In genomic region chr14:94051779-94052178, GRCh38 we compare ENCODE assay signal across 18 cellular contexts. TPM values are rescaled to one million over a fixed set of nuclear protein-coding genes. Genes with fewer than 3 reads are reported as not detected.
DNase-seq lines count a peak whose midpoint lies in the region; ATAC-seq and TF ChIP-seq lines count a peak whose summit lies in the region.
"Had no signal": no experiment of that assay in that cellular context is flagged by ENCODE, and none has a peak within 500 bp of the region (broad histone marks: within the 10 kb centered on the region; RNA-seq: fewer than 3 reads in every experiment).

No MANE protein-coding gene starts in this region.

- no peak overlapping the region for H3K4me3 ChIP-seq in esophagus muscularis mucosa
- H3K4me3 ChIP-seq in spleen, result no peak overlapping the region
- H3K4me3 ChIP-seq: tibial artery had no signal

- H3K27me3 ChIP-seq in esophagus muscularis mucosa (no peaks in the 10 kb centered on the region), spleen (replicated peaks in 1 of 7) (no peaks in the 10 kb centered on the region)
- H3K27me3 ChIP-seq: tibial artery had no signal

- no peaks in the 10 kb centered on the region for H3K9me3 Mint-ChIP-seq in activated T-cell treated with anti-CD3 and anti-CD28 coated beads, Interleukin-2, amount 50 U/mL, for 72 hours
- no peaks in the 10 kb centered on the region for H3K9me3 Mint-ChIP-seq in activated T-cell treated with anti-CD3 and anti-CD28 coated beads, Interleukin-2, amount 50 U/mL, for 4 hours
- H3K9me3 Mint-ChIP-seq in WTC11, result no peaks in the 10 kb centered on the region

- H3K27ac Mint-ChIP-seq in activated T-cell treated with anti-CD3 and anti-CD28 coated beads, Interleukin-2, amount 50 U/mL, for 72 hours, result peak overlapping the region; percentile 73
- peak overlapping the region; percentile 17 for H3K27ac Mint-ChIP-seq in WTC11

- intact Hi-C loops in esophagus muscularis mucosa (cut with DNase I), result loop anchor here (2.0 to 5.0 kb wide), 2 partner anchors 23 to 86 kb away; no protein-coding TSS in a partner anchor
- intact Hi-C loops in spleen (cut with DNase I; ENCODE audit: low total_unique reads), result no loop called here

- peaks cover 70 to 100% (median 97%) of the 10 kb centered on the region in 4 donors for H3K36me3 ChIP-seq in esophagus muscularis mucosa
- H3K36me3 ChIP-seq in spleen, result peaks cover 6 to 100% (median 99%) of the 10 kb centered on the region in 6 donors

- no peaks in the 10 kb centered on the region for H3K27me3 Mint-ChIP-seq in activated T-cell treated with anti-CD3 and anti-CD28 coated beads, Interleukin-2, amount 50 U/mL, for 72 hours (ENCODE audit: low read depth)
- no peaks in the 10 kb centered on the region for H3K27me3 Mint-ChIP-seq in activated T-cell treated with anti-CD3 and anti-CD28 coated beads, Interleukin-2, amount 50 U/mL, for 4 hours (ENCODE audit: low read depth)
- no peaks in the 10 kb centered on the region for H3K27me3 Mint-ChIP-seq in WTC11 (ENCODE audit: low read depth)

- H3K27ac ChIP-seq in esophagus muscularis mucosa (replicated peaks in 1 of 4) (peak overlapping the region; percentile 4 to 46 (median 14)), spleen (peak overlapping the region in 1 of 8 donors; percentile 1)
- H3K27ac ChIP-seq: tibial artery had no signal

- CTCF ChIA-PET in WTC11 (lab: Charles Lee), result interaction anchor here (0.6 to 4.0 kb wide), 12 partner anchors 12 to 273 kb away, joined by 3 to 46 read pairs (median 7); partner anchors contain the start of genes DDX24, IFI27L1 and IFI27L2

- peaks cover 17 to 49% of the 10 kb centered on the region in 2 donors for H3K36me3 Mint-ChIP-seq in activated T-cell treated with anti-CD3 and anti-CD28 coated beads, Interleukin-2, amount 50 U/mL, for 72 hours (ENCODE audit: insufficient read depth in 2 of 2)
- H3K36me3 Mint-ChIP-seq in activated T-cell treated with anti-CD3 and anti-CD28 coated beads, Interleukin-2, amount 50 U/mL, for 4 hours (ENCODE audit: insufficient read depth), result peaks cover 63% of the 10 kb centered on the region
- peaks cover 84% of the 10 kb centered on the region for H3K36me3 Mint-ChIP-seq in WTC11

- H3K4me1 Mint-ChIP-seq in activated T-cell treated with anti-CD3 and anti-CD28 coated beads, Interleukin-2, amount 50 U/mL, for 72 hours (ENCODE audit: low read depth), result peaks cover 15% of the 10 kb centered on the region
- peaks cover 7% of the 10 kb centered on the region for H3K4me1 Mint-ChIP-seq in activated T-cell treated with anti-CD3 and anti-CD28 coated beads, Interleukin-2, amount 50 U/mL, for 4 hours (ENCODE audit: low read depth)
- H3K4me1 Mint-ChIP-seq in WTC11, result peaks cover 11% of the 10 kb centered on the region

- WGBS in esophagus muscularis mucosa, result 68% methylated on average over 2 of the region's 3 CpGs
- 84 to 97% (median 88%) methylated on average over 2 to 3 of the region's 3 CpGs for WGBS in spleen, 5 donors

- TF ChIP-seq POLR2A in esophagus muscularis mucosa (IDR thresholded peaks at IDR 0.05; ENCODE audit: low read depth), result no peak
- no peak for TF ChIP-seq POLR2A in spleen (IDR thresholded peaks at IDR 0.05)

- H3K4me1 ChIP-seq in esophagus muscularis mucosa (peaks cover 25 to 32% (median 31%) of the 10 kb centered on the region in 4 donors), spleen (peaks cover 0 to 69% (median 32%) of the 10 kb centered on the region in 6 donors)
- H3K4me1 ChIP-seq: tibial artery had no signal

- DNase-seq in activated T-cell treated with anti-CD3 and anti-CD28 coated beads, Interleukin-2, amount 50 U/mL, for 72 hours, result no peak
- DNase-seq in activated T-cell treated with anti-CD3 and anti-CD28 coated beads, Interleukin-2, amount 50 U/mL, for 4 hours, result no peak
- DNase-seq in WTC11 (ENCODE audit: low spot score) (no peak), esophagus muscularis mucosa (ENCODE audit: extremely low spot score) (peak; percentile 87), spleen (peak; percentile 43), NCI-H1930 (lab: John Stamatoyannopoulos, UW) (no peak)
- no peak for DNase-seq in stimulated activated CD4-positive, alpha-beta T cell treated with anti-CD3 and anti-CD28 coated beads, Interleukin-4, amount 100 ng/mL, for 1 hour
- DNase-seq: KBM-7, NCI-H1105, NCI-H226, SHP77 had no signal

- POLR2A ChIA-PET in WTC11 (lab: Charles Lee), result interaction anchor here (1.0 kb wide), 1 partner anchor 73 kb away, joined by 3 read pairs; no protein-coding TSS in a partner anchor

- TF ChIP-seq CTCF in WTC11 (IDR thresholded peaks at IDR 0.05) (no peak), esophagus muscularis mucosa (IDR thresholded peaks at IDR 0.05) (no peak), spleen (IDR thresholded peaks at IDR 0.05 in 8 of 11, conservative IDR thresholded peaks at IDR 0.05 in 3 of 11) (no peak)

- no peak for TF ChIP-seq EP300 in esophagus muscularis mucosa (IDR thresholded peaks at IDR 0.05)

- no peak for ATAC-seq in activated T-cell treated with anti-CD3 and anti-CD28 coated beads, Interleukin-2, amount 50 U/mL, for 72 hours (replicated peaks in 1 of 2)
- ATAC-seq in activated T-cell treated with anti-CD3 and anti-CD28 coated beads, Interleukin-2, amount 50 U/mL, for 4 hours, result no peak
- no peak; the same call in 1 of the 2 replicates for ATAC-seq in WTC11
- ATAC-seq in HG03439 (IDR thresholded peaks at IDR 0.05; ENCODE audit: unreplicated experiment), result no peak
- ATAC-seq: HCT116 had no signal

- H3K4me3 Mint-ChIP-seq in activated T-cell treated with anti-CD3 and anti-CD28 coated beads, Interleukin-2, amount 50 U/mL, for 72 hours, result no peak overlapping the region
- no peak overlapping the region for H3K4me3 Mint-ChIP-seq in activated T-cell treated with anti-CD3 and anti-CD28 coated beads, Interleukin-2, amount 50 U/mL, for 4 hours
- H3K4me3 Mint-ChIP-seq in WTC11, result no peak overlapping the region

- H3K9me3 ChIP-seq in esophagus muscularis mucosa, result no peaks in the 10 kb centered on the region
- no peaks in the 10 kb centered on the region for H3K9me3 ChIP-seq in spleen
- H3K9me3 ChIP-seq: tibial artery had no signal

TF ChIP-seq in WTC11, 78 proteins besides CTCF, POLR2A, EP300 and RAD21:
- TF ChIP-seq TEAD4 (CRISPR knock-in tag; IDR thresholded peaks at IDR 0.05) (no peak), CREM (CRISPR knock-in tag; IDR thresholded peaks at IDR 0.05) (no peak), ZNF317 (CRISPR knock-in tag; IDR thresholded peaks at IDR 0.05; ENCODE audit: borderline replicate concordance, low read depth) (no peak), GRHL2 (CRISPR knock-in tag; IDR thresholded peaks at IDR 0.05; ENCODE audit: insufficient replicate concordance, severe bottlenecking) (no peak), ZNF232 (CRISPR knock-in tag; IDR thresholded peaks at IDR 0.05) (no peak), ZNF671 (CRISPR knock-in tag; IDR thresholded peaks at IDR 0.05) (no peak)

RNA-seq across cellular contexts. Expression of gene OTUB2, which starts 25.6 kb away (rescaled TPM):
- total RNA-seq in activated T-cell treated with anti-CD3 and anti-CD28 coated beads, Interleukin-2, amount 50 U/mL, for 72 hours, result 1 to 10 TPM; 1.9 to 2.1 TPM
- total RNA-seq in activated T-cell treated with anti-CD3 and anti-CD28 coated beads, Interleukin-2, amount 50 U/mL, for 4 hours, result under 1 TPM; 0.50 to 0.54 (median 0.53) TPM
- total RNA-seq in WTC11 (2021) (3.5 to 4.5 TPM (median 3.9 TPM) in 3 replicates), esophagus muscularis mucosa (under 1 TPM in 3 of 4 donors, not detected in 1; 0.42 to 0.63 (median 0.52) TPM), spleen (1 to 10 TPM in 2 of 7 donors, under 1 TPM in 5; 0.23 to 1.1 (median 0.56) TPM)
- polyA plus RNA-seq in spleen, result under 1 TPM; 0.07 to 0.29 (median 0.08) TPM

RNA-seq across cellular contexts. Expression of gene DDX24, which starts 29.2 kb away (rescaled TPM):
- 100 to 1,000 TPM; 193 to 197 TPM for total RNA-seq in activated T-cell treated with anti-CD3 and anti-CD28 coated beads, Interleukin-2, amount 50 U/mL, for 72 hours
- total RNA-seq in activated T-cell treated with anti-CD3 and anti-CD28 coated beads, Interleukin-2, amount 50 U/mL, for 4 hours, result 100 to 1,000 TPM; 287 to 321 (median 319) TPM
- total RNA-seq in WTC11 (2021) (137 to 174 TPM (median 140 TPM) in 3 replicates), esophagus muscularis mucosa (100 to 1,000 TPM; 142 to 215 (median 176) TPM), spleen (100 to 1,000 TPM; 168 to 251 (median 209) TPM)
- 100 to 1,000 TPM in 1 of 3 donors, 10 to 100 TPM in 2; 70.8 to 103 (median 91.8) TPM for polyA plus RNA-seq in spleen

RNA-seq across cellular contexts. Expression of gene IFI27L1, which starts 29.3 kb away (rescaled TPM):
- 10 to 100 TPM; 59.6 to 71.4 TPM for total RNA-seq in activated T-cell treated with anti-CD3 and anti-CD28 coated beads, Interleukin-2, amount 50 U/mL, for 72 hours
- 1 to 10 TPM; 8.9 to 9.5 (median 9.0) TPM for total RNA-seq in activated T-cell treated with anti-CD3 and anti-CD28 coated beads, Interleukin-2, amount 50 U/mL, for 4 hours
- 27.6 to 34.1 TPM (median 32.3 TPM) in 3 replicates for total RNA-seq in WTC11 (2021)
- total RNA-seq in esophagus muscularis mucosa, result 10 to 100 TPM in 1 of 4 donors, 1 to 10 TPM in 3; 5.8 to 12.9 (median 6.4) TPM
- total RNA-seq in spleen, result 10 to 100 TPM in 6 of 7 donors, 1 to 10 TPM in 1; 4.4 to 16.1 (median 11.4) TPM
- polyA plus RNA-seq in spleen, result 10 to 100 TPM in 2 of 3 donors, 1 to 10 TPM in 1; 7.5 to 18.8 (median 13.9) TPM

RNA-seq across cellular contexts. Expression of gene CCDC197, which starts 54.7 kb away (rescaled TPM):
- total RNA-seq in activated T-cell treated with anti-CD3 and anti-CD28 coated beads, Interleukin-2, amount 50 U/mL, for 72 hours, result 1 to 10 TPM; 1.6 to 2.2 TPM
- total RNA-seq in activated T-cell treated with anti-CD3 and anti-CD28 coated beads, Interleukin-2, amount 50 U/mL, for 4 hours, result under 1 TPM in 1 of 3 donors, not detected in 2; 0.35 TPM
- total RNA-seq in WTC11 (2021) (not detected in 3 replicates), esophagus muscularis mucosa (not detected), spleen (not detected)
- polyA plus RNA-seq in spleen, result not detected
- total RNA-seq: activated CD8-positive, alpha-beta memory T cell treated with anti-CD3 and anti-CD28 coated beads for 36 hours; chondrocyte; epithelial cell of proximal tubule; pulmonary artery endothelial cell had no signal

RNA-seq across cellular contexts. Expression of gene IFI27, which starts 58.8 kb away (rescaled TPM):
- total RNA-seq in activated T-cell treated with anti-CD3 and anti-CD28 coated beads, Interleukin-2, amount 50 U/mL, for 72 hours, result 1 to 10 TPM; 5.1 to 7.7 TPM
- total RNA-seq in activated T-cell treated with anti-CD3 and anti-CD28 coated beads, Interleukin-2, amount 50 U/mL, for 4 hours, result 1 to 10 TPM; 1.3 to 1.7 (median 1.3) TPM
- 1.8 to 3.2 TPM (median 2.4 TPM) in 3 replicates for total RNA-seq in WTC11 (2021)
- 100 to 1,000 TPM in 3 of 4 donors, 10 to 100 TPM in 1; 88.0 to 293 (median 180) TPM for total RNA-seq in esophagus muscularis mucosa
- 100 to 1,000 TPM; 304 to 893 (median 750) TPM for total RNA-seq in spleen
- 1,000 to 10,000 TPM in 1 of 3 donors, 100 to 1,000 TPM in 2; 371 to 1,170 (median 689) TPM for polyA plus RNA-seq in spleen
- total RNA-seq: epithelial cell of proximal tubule had no signal

Comparison
In these comparisons a context has a peak if more than half of its experiments do, and no peak if none do; other contexts are left out.
1. DNase-seq: peak in esophagus muscularis mucosa (single experiment) and spleen (single experiment); none in activated T-cell treated with anti-CD3 and anti-CD28 coated beads, Interleukin-2, amount 50 U/mL, for 72 hours (0 of 2), activated T-cell treated with anti-CD3 and anti-CD28 coated beads, Interleukin-2, amount 50 U/mL, for 4 hours (single experiment), WTC11 (single experiment), stimulated activated CD4-positive, alpha-beta T cell treated with anti-CD3 and anti-CD28 coated beads, Interleukin-4, amount 100 ng/mL, for 1 hour (single experiment) and NCI-H1930 (0 of 2).